ENCODE assay signal across 8 cellular contexts in the genomic region with DNA sequence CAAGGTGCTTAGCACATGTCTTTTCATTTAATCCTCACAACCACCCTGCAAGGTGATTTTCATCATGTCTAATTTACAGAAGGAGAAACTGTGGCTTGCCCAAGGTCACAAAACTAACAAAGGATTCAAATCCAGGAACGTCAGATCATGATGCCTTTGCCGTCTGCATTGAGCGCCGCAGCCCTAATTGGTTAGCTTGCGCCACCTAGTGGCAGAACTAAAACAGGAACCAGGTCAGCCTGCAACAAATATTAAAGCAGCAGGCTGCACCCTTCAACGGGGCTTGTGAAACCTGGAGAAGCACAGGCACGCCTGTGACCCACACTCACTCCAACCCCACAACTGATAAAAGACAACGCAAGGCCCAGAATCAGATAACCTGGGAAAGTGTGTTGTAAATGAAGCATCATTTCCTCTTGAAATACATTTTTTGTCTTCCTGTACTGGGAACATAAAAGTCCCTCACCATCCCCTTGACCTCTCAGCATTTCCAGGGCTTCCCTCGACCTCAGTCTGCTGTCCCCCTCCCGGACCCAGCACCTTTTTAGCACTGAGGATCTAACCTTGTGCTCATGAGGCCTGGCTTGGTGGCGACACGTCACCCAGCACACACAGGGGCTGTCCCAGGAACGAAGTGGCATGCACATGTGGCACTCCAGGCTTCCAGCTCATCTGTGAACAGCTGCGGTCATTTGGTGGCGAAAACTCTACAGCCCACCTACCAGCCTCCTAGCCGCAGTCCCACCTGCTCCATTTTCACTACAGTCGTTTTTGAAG. TPM values are rescaled to one million over a fixed set of nuclear protein-coding genes. Genes with fewer than 3 reads are reported as not detected.
DNase-seq lines count a peak whose midpoint lies in the region; ATAC-seq and TF ChIP-seq lines count a peak whose summit lies in the region.

No MANE protein-coding gene starts in this region.

- in situ Hi-C loops in KBM-7 (cut with MboI; ENCODE audit: low pct_unique_long_range_greater_than_20kb, low sequenced_read_pairs) (no loop called here), Panc1 (cut with HindIII; ENCODE audit: low pct_unique_long_range_greater_than_20kb, low sequenced_read_pairs) (no loop called here)

- no peak overlapping the region for H4K91ac ChIP-seq in neuronal stem cell (ENCODE audit: low read depth, low read length, poor library complexity)

- no peak overlapping the region for H3K4me3 Mint-ChIP-seq in activated T-cell treated with anti-CD3 and anti-CD28 coated beads, Interleukin-2, amount 50 U/mL, for 4 hours

- H3K36me3 Mint-ChIP-seq in activated T-cell treated with anti-CD3 and anti-CD28 coated beads, Interleukin-2, amount 50 U/mL, for 4 hours (ENCODE audit: insufficient read depth) = no peaks in the 10 kb centered on the region

- H4K8ac ChIP-seq in neuronal stem cell (ENCODE audit: low read depth, low read length) = no peak overlapping the region

- no TSS peak for BruUV-seq in Panc1 (replicated peaks; lab: Mats Ljungman, UMichigan)

- H3K36me3 ChIP-seq in DOHH2 (ENCODE audit: control insufficient read depth, low read length) (no peaks in the 10 kb centered on the region), Panc1 (ENCODE audit: control insufficient read depth, insufficient read depth, low read length) (no peaks in the 10 kb centered on the region), neuronal stem cell (replicated peaks in 1 of 2; ENCODE audit: control insufficient read depth in 2 of 2, insufficient read depth in 2 of 2, low read length in 2 of 2) (no peaks in the 10 kb centered on the region), stomach (no peaks in the 10 kb centered on the region)

- no peak for TF ChIP-seq EP300 in stomach (IDR thresholded peaks at IDR 0.05)

- peaks cover 16% of the 10 kb centered on the region for H3K4me1 ChIP-seq in DOHH2 (ENCODE audit: control insufficient read depth, low read length)
- H3K4me1 ChIP-seq in Panc1 (ENCODE audit: control insufficient read depth, insufficient read depth, low read length) = no peaks in the 10 kb centered on the region
- H3K4me1 ChIP-seq in neuronal stem cell (ENCODE audit: control insufficient read depth in 2 of 2, insufficient read depth in 1 of 2, low read depth in 1 of 2, low read length in 2 of 2) = no peaks in the 10 kb centered on the region
- H3K4me1 ChIP-seq in stomach = peaks cover 0 to 19% (median 8%) of the 10 kb centered on the region in 4 donors

- peaks cover 7% of the 10 kb centered on the region for H3K4me1 Mint-ChIP-seq in activated T-cell treated with anti-CD3 and anti-CD28 coated beads, Interleukin-2, amount 50 U/mL, for 4 hours (ENCODE audit: low read depth)

- H3K4me2 ChIP-seq in DOHH2 (ENCODE audit: low read length) (peak overlapping the region; percentile 18; the same call in 1 of the 2 replicates), neuronal stem cell (ENCODE audit: insufficient read depth, low read length, poor library complexity, severe bottlenecking) (no peak overlapping the region)

- intact Hi-C loops in Panc1 (cut with micrococcal nuclease; ENCODE audit: unreplicated experiment) (loop anchor here (1.0 to 10.0 kb wide), 3 partner anchors 63 to 199 kb away; no protein-coding TSS in a partner anchor), stomach (cut with DNase I; ENCODE audit: low total_unique reads) (loop anchor here (10.0 kb wide), 2 partner anchors 433 to 613 kb away; no protein-coding TSS in a partner anchor)

- H3K9me2 ChIP-seq in DOHH2 (replicated peaks; ENCODE audit: control insufficient read depth, low read length) = no peaks in the 10 kb centered on the region

- no peaks in the 10 kb centered on the region for H3K27me3 Mint-ChIP-seq in activated T-cell treated with anti-CD3 and anti-CD28 coated beads, Interleukin-2, amount 50 U/mL, for 4 hours (ENCODE audit: low read depth)

- TF ChIP-seq CTCF in DOHH2 (IDR thresholded peaks at IDR 0.05; ENCODE audit: low read depth, low read length, poor library complexity, severe bottlenecking) (peak; percentile 97), Panc1 (IDR thresholded peaks at IDR 0.05) (peak; percentile 88), stomach (IDR thresholded peaks at IDR 0.05) (peak in 5 of 7 experiments; percentile 76 to 98 (median 82))

- POLR2A ChIA-PET in Panc1 (lab: Charles Lee) = interaction anchor here (0.6 kb wide), 2 partner anchors 94 to 375 kb away, joined by 7 read pairs; no protein-coding TSS in a partner anchor

- no peaks in the 10 kb centered on the region for H3F3A ChIP-seq in DOHH2 (ENCODE audit: control insufficient read depth, insufficient read depth)

- H2BK12ac ChIP-seq in neuronal stem cell (ENCODE audit: low read length) = no peak overlapping the region

- peak; percentile 83 for ATAC-seq in GM21717 (IDR thresholded peaks at IDR 0.05; ENCODE audit: unreplicated experiment)
- peak; percentile 92 for ATAC-seq in Panc1
- ATAC-seq in activated T-cell treated with anti-CD3 and anti-CD28 coated beads, Interleukin-2, amount 50 U/mL, for 4 hours = peak; percentile 84 to 88

- no peak overlapping the region for H3K23ac ChIP-seq in neuronal stem cell (ENCODE audit: low read depth, low read length, poor library complexity)

- H3K27me3 ChIP-seq in DOHH2 (ENCODE audit: control insufficient read depth, low read length) = peaks cover 13% of the 10 kb centered on the region
- no peaks in the 10 kb centered on the region for H3K27me3 ChIP-seq in Panc1 (ENCODE audit: control insufficient read depth, insufficient read depth, low read length)
- H3K27me3 ChIP-seq in neuronal stem cell (ENCODE audit: control insufficient read depth in 3 of 3, insufficient read depth in 3 of 3, low read depth in 1 of 3, low read length in 3 of 3) = no peaks in the 10 kb centered on the region
- no peaks in the 10 kb centered on the region for H3K27me3 ChIP-seq in stomach

- H3K14ac ChIP-seq in neuronal stem cell (ENCODE audit: low read length) = no peak overlapping the region

- no CpG with 5 or more reads among the region's 17 CpGs for WGBS in neuronal stem cell (ENCODE audit: extremely low coverage in 2 of 2, insufficient read length in 2 of 2, insufficient replicate concordance in 1 of 2), 2 donors
- 23 to 29% (median 26%) methylated on average over 16 to 17 of the region's 17 CpGs for WGBS in stomach, 5 donors

- H2BK120ac ChIP-seq in neuronal stem cell (ENCODE audit: low read depth, low read length) = no peak overlapping the region

- no peak overlapping the region for H3K4ac ChIP-seq in neuronal stem cell (ENCODE audit: low read length)

- no peak for TF ChIP-seq POLR2A in stomach (IDR thresholded peaks at IDR 0.05)

- H3K9ac ChIP-seq in neuronal stem cell (ENCODE audit: low read depth, low read length, poor library complexity) = no peak overlapping the region

- H2AFZ ChIP-seq in neuronal stem cell (ENCODE audit: low read length) = peak overlapping the region; percentile 75

- H2AK5ac ChIP-seq in neuronal stem cell (ENCODE audit: low read depth, low read length) = no peak overlapping the region

- peak; percentile 84 for DNase-seq in KBM-7
- DNase-seq in Panc1 (ENCODE audit: low read depth, low spot score) = peak; percentile 61
- DNase-seq in activated T-cell treated with anti-CD3 and anti-CD28 coated beads, Interleukin-2, amount 50 U/mL, for 4 hours = peak; percentile 72
- DNase-seq in fibroblast of peridontal ligament (ENCODE audit: extremely low read depth) = peak; percentile 91
- DNase-seq in neuronal stem cell (ENCODE audit: low spot score) = peak; percentile 80
- peak; percentile 85 for DNase-seq in stomach

- H3K9me3 ChIP-seq in DOHH2 (ENCODE audit: control insufficient read depth, insufficient read depth, low read length) = no peaks in the 10 kb centered on the region
- no peaks in the 10 kb centered on the region for H3K9me3 ChIP-seq in Panc1 (ENCODE audit: control insufficient read depth, insufficient read depth, low read depth, low read length)
- H3K9me3 ChIP-seq in neuronal stem cell (replicated peaks in 1 of 2; ENCODE audit: control insufficient read depth in 2 of 2, insufficient read depth in 1 of 2, low read depth in 1 of 2, low read length in 2 of 2) = no peaks in the 10 kb centered on the region
- H3K9me3 ChIP-seq in stomach = no peaks in the 10 kb centered on the region

- H4K20me1 ChIP-seq in DOHH2 (ENCODE audit: control insufficient read depth, insufficient read depth, low read depth, low read length) = no peaks in the 10 kb centered on the region

- H3K27ac ChIP-seq in DOHH2 (ENCODE audit: low read depth, low read length) = no peak overlapping the region
- no peak overlapping the region for H3K27ac ChIP-seq in Panc1 (ENCODE audit: low read length)
- H3K27ac ChIP-seq in neuronal stem cell (replicated peaks; ENCODE audit: low read length) = no peak overlapping the region
- no peak overlapping the region for H3K27ac ChIP-seq in stomach

- no peak overlapping the region for H2BK15ac ChIP-seq in neuronal stem cell (ENCODE audit: low read length)

- CTCF ChIA-PET in Panc1 (lab: Charles Lee) = interaction anchor here (0.6 to 0.8 kb wide), 4 partner anchors 273 to 544 kb away, joined by 3 to 7 read pairs (median 6); no protein-coding TSS in a partner anchor

- H3K79me1 ChIP-seq in neuronal stem cell (ENCODE audit: low read depth, low read length) = no peaks in the 10 kb centered on the region

- no peak overlapping the region for H2BK5ac ChIP-seq in neuronal stem cell (ENCODE audit: low read length)

- H3K9me3 Mint-ChIP-seq in activated T-cell treated with anti-CD3 and anti-CD28 coated beads, Interleukin-2, amount 50 U/mL, for 4 hours = no peaks in the 10 kb centered on the region

- no peak overlapping the region for H3K18ac ChIP-seq in neuronal stem cell (ENCODE audit: low read length)

- H3K4me3 ChIP-seq in DOHH2 (ENCODE audit: low read length) = no peak overlapping the region
- H3K4me3 ChIP-seq in Panc1 (ENCODE audit: low read depth in 2 of 2, low read length in 2 of 2) = no peak overlapping the region
- H3K4me3 ChIP-seq in neuronal stem cell (ENCODE audit: low read length in 2 of 2) = no peak overlapping the region
- H3K4me3 ChIP-seq in stomach = peak overlapping the region in 1 of 4 donors; percentile 20

- H3K79me2 ChIP-seq in DOHH2 (ENCODE audit: control insufficient read depth, low read length) = no peaks in the 10 kb centered on the region

RNA-seq across cellular contexts. Expression of gene DPH3, which starts 17.3 kb away (rescaled TPM):
- total RNA-seq in Panc1 (2021; ENCODE audit: unreplicated experiment) (16.5 TPM), stomach (10 to 100 TPM in 3 of 5 donors, 1 to 10 TPM in 2; 4.7 to 19.6 (median 16.7) TPM)
- 7.5 TPM for polyA plus RNA-seq in Panc1 (2012; ENCODE audit: insufficient read length)
- total RNA-seq in activated T-cell treated with anti-CD3 and anti-CD28 coated beads, Interleukin-2, amount 50 U/mL, for 4 hours = 10 to 100 TPM; 30.2 to 37.9 (median 33.4) TPM
- 26.4 TPM for polyA plus RNA-seq in neuronal stem cell (2013, experiment 1 of 2)
- polyA plus RNA-seq in neuronal stem cell (2013, experiment 2 of 2) = 25.8 TPM
- polyA plus RNA-seq in stomach = 10 to 100 TPM in 2 of 3 donors, 1 to 10 TPM in 1; 9.4 to 21.2 (median 19.7) TPM

RNA-seq across cellular contexts. Expression of gene OXNAD1, which starts 17.5 kb away (rescaled TPM):
- total RNA-seq in Panc1 (2021; ENCODE audit: unreplicated experiment) (6.6 TPM), stomach (10 to 100 TPM in 2 of 5 donors, 1 to 10 TPM in 3; 6.7 to 51.3 (median 7.8) TPM)
- polyA plus RNA-seq in Panc1 (2012; ENCODE audit: insufficient read length) = 4.1 TPM
- total RNA-seq in activated T-cell treated with anti-CD3 and anti-CD28 coated beads, Interleukin-2, amount 50 U/mL, for 4 hours = 10 to 100 TPM; 24.6 to 25.5 (median 24.8) TPM
- 11.3 TPM for polyA plus RNA-seq in neuronal stem cell (2013, experiment 1 of 2)
- 11.6 TPM for polyA plus RNA-seq in neuronal stem cell (2013, experiment 2 of 2)
- polyA plus RNA-seq in stomach = 10 to 100 TPM in 1 of 3 donors, 1 to 10 TPM in 2; 5.5 to 10.7 (median 7.4) TPM
